20 cellular contexts compared by ENCODE assay signal in genomic region chr4:81509822-81510221, GRCh38.
"Had no signal": no experiment of that assay in that cellular context is flagged by ENCODE, and none has a peak within 500 bp of the region (broad histone marks: within the 10 kb centered on the region; RNA-seq: fewer than 3 reads in every experiment).

No MANE protein-coding gene starts in this region.

- ATAC-seq: activated CD4-positive, alpha-beta T cell treated with anti-CD3 and anti-CD28 coated beads for 36 hours; activated T-cell treated with anti-CD3 and anti-CD28 coated beads, Interleukin-2, amount 50 U/mL, for 4 hours had no signal

- H3K36me3 Mint-ChIP-seq: activated CD4-positive, alpha-beta memory T cell treated with anti-CD3 and anti-CD28 coated beads for 36 hours; memory B cell had no signal

- FAIRE-seq: astrocyte, bronchial epithelial cell, endometrium, kidney, urothelium cell line had no signal

- H3K27ac ChIP-seq: left ventricle myocardium inferior, right atrium auricular region, WERI-Rb-1 had no signal

- H3K4me3 ChIP-seq: left ventricle myocardium inferior, right atrium auricular region, skin epidermis had no signal

- H3K36me3 ChIP-seq: left ventricle myocardium inferior, right atrium auricular region, WERI-Rb-1 had no signal

- H3K27me3 ChIP-seq: right atrium auricular region had no signal

- H3K4me3 Mint-ChIP-seq: activated CD4-positive, alpha-beta memory T cell treated with anti-CD3 and anti-CD28 coated beads for 36 hours; activated CD4-positive, alpha-beta T cell treated with anti-CD3 and anti-CD28 coated beads for 36 hours; activated T-cell treated with anti-CD3 and anti-CD28 coated beads, Interleukin-2, amount 50 U/mL, for 4 hours; memory B cell; nephron; T-helper 1 cell treated with Interleukin-12 subunit alpha and Interleukin-12 subunit beta and Interleukin-4 antibody, amounts not matched to agents 30 μg/mL and 1 μg/mL, for 36 hours had no signal

- H3K9me3 Mint-ChIP-seq: activated CD4-positive, alpha-beta memory T cell treated with anti-CD3 and anti-CD28 coated beads for 36 hours; activated T-cell treated with anti-CD3 and anti-CD28 coated beads, Interleukin-2, amount 50 U/mL, for 4 hours; memory B cell; nephron; T-helper 1 cell treated with Interleukin-12 subunit alpha and Interleukin-12 subunit beta and Interleukin-4 antibody, amounts not matched to agents 30 μg/mL and 1 μg/mL, for 36 hours had no signal

- DNase-seq: activated CD4-positive, alpha-beta memory T cell treated with anti-CD3 and anti-CD28 coated beads for 36 hours; activated CD4-positive, alpha-beta T cell treated with anti-CD3 and anti-CD28 coated beads for 36 hours; activated effector memory CD4-positive, alpha-beta T cell treated with Interleukin-2 at 50 U/mL for 16 hours; activated naive CD4-positive, alpha-beta T cell treated with anti-CD3 and anti-CD28 coated beads, Interleukin-2, amount 50 U/mL, for 16 hours; activated T-cell treated with anti-CD3 and anti-CD28 coated beads, Interleukin-2, amount 50 U/mL, for 4 hours; hippocampal formation; kidney; left ventricle myocardium inferior; occipital lobe; WERI-Rb-1 had no signal

- H3K27me3 Mint-ChIP-seq: activated CD4-positive, alpha-beta memory T cell treated with anti-CD3 and anti-CD28 coated beads for 36 hours; memory B cell; progenitor cell of endocrine pancreas had no signal

- H3K9me3 ChIP-seq: left ventricle myocardium inferior, right atrium auricular region had no signal

- H3K27ac Mint-ChIP-seq: activated CD4-positive, alpha-beta memory T cell treated with anti-CD3 and anti-CD28 coated beads for 36 hours; activated CD4-positive, alpha-beta T cell treated with anti-CD3 and anti-CD28 coated beads for 36 hours; nephron; progenitor cell of endocrine pancreas; T-helper 1 cell treated with Interleukin-12 subunit alpha and Interleukin-12 subunit beta and Interleukin-4 antibody, amounts not matched to agents 30 μg/mL and 1 μg/mL, for 36 hours had no signal
